Comparison of ENCODE assay signal across 31 cellular contexts in the genomic region with DNA sequence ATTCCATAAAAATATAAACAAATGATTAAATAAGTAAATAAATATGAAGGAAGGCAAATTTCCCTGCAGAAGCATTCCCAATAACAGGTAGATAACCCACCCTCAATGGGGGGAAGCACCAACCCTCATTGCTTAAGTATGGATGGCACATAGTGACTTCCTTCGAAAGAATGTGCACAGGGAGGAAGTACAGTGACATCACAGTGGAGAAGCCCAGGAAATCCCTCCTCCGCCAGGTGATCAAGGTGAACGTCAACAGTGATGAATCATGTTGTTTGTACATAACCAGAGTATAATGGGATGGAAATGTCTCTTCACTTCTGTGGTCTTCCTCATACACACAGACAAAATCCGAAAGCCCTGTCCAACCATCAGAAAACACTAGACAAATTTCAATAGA.
"Had no signal": no experiment of that assay in that cellular context is flagged by ENCODE, and none has a peak within 500 bp of the region (broad histone marks: within the 10 kb centered on the region; RNA-seq: fewer than 3 reads in every experiment).

No MANE protein-coding gene starts in this region.

- H3K4me3 Mint-ChIP-seq: activated naive CD8-positive, alpha-beta T cell; natural killer cell treated with Interleukin-12 subunit alpha and Interleukin-12 subunit beta and Interleukin-15 and Interleukin-18, amount 100 ng/mL, for 72 hours; stimulated activated effector memory CD8-positive, alpha-beta T cell treated with anti-CD3 and anti-CD28 coated beads, Interleukin-12 subunit alpha, Interleukin-12 subunit beta, amount 100 ng/mL, for 72 hours; stimulated activated naive CD8-positive, alpha-beta T cell treated with anti-CD3 and anti-CD28 coated beads, Interleukin-15, amount 100 ng/mL, for 72 hours had no signal

- H3K27me3 ChIP-seq: adrenal gland, body of pancreas, dorsolateral prefrontal cortex, left lung, neutrophil, upper lobe of left lung, vagina had no signal

- ATAC-seq: body of pancreas; heart right ventricle; left lung; lower lobe of right lung; mucosa of descending colon; natural killer cell treated with Interleukin-12 subunit alpha and Interleukin-12 subunit beta and Interleukin-15 and Interleukin-18, amount 100 ng/mL, for 72 hours; sciatic nerve; stimulated activated effector memory CD8-positive, alpha-beta T cell treated with anti-CD3 and anti-CD28 coated beads, Interleukin-12 subunit alpha, Interleukin-12 subunit beta, amount 100 ng/mL, for 72 hours; stimulated activated naive CD8-positive, alpha-beta T cell treated with anti-CD3 and anti-CD28 coated beads, Interleukin-15, amount 100 ng/mL, for 72 hours had no signal

- DNase-seq: activated CD4-positive, alpha-beta T cell treated with anti-CD3 and anti-CD28 coated beads for 4 hours; activated CD4-positive, alpha-beta T cell treated with anti-CD3 and anti-CD28 coated beads, Interleukin-2, amount 50 U/mL, for 4 hours; activated CD4-positive, CD25-positive, alpha-beta regulatory T cell; activated CD8-positive, alpha-beta memory T cell treated with anti-CD3 and anti-CD28 coated beads for 24 hours; activated effector memory CD4-positive, alpha-beta T cell treated with Interleukin-2 at 50 U/mL for 16 hours; activated naive CD4-positive, alpha-beta T cell treated with Interleukin-2 at 50 U/mL for 16 hours; adrenal gland; aorta; body of pancreas; dorsolateral prefrontal cortex; effector memory CD4-positive, alpha-beta T cell; foreskin melanocyte; heart right ventricle; kidney glomerular epithelial cell; left lung; lower lobe of right lung; mucosa of descending colon; stimulated activated CD4-positive, alpha-beta T cell treated with anti-CD3 and anti-CD28 coated beads, Interleukin-12 subunit alpha, Interleukin-12 subunit beta, amount 100 ng/mL, for 4 hours; stimulated activated CD4-positive, alpha-beta T cell treated with anti-CD3 and anti-CD28 coated beads, Interleukin-4, amount 100 ng/mL, for 1 hour; stimulated activated naive CD8-positive, alpha-beta T cell treated with anti-CD3 and anti-CD28 coated beads, Interleukin-15, amount 100 ng/mL, for 72 hours; substantia nigra; upper lobe of left lung had no signal

- H3K36me3 Mint-ChIP-seq: stimulated activated effector memory CD8-positive, alpha-beta T cell treated with anti-CD3 and anti-CD28 coated beads, Interleukin-12 subunit alpha, Interleukin-12 subunit beta, amount 100 ng/mL, for 72 hours had no signal

- H3K36me3 ChIP-seq: adrenal gland, heart right ventricle, left lung, lower lobe of right lung, neutrophil, upper lobe of left lung, vagina had no signal

- H3K27ac Mint-ChIP-seq: activated naive CD8-positive, alpha-beta T cell; natural killer cell treated with Interleukin-12 subunit alpha and Interleukin-12 subunit beta and Interleukin-15 and Interleukin-18, amount 100 ng/mL, for 72 hours; progenitor cell of endocrine pancreas; stimulated activated effector memory CD8-positive, alpha-beta T cell treated with anti-CD3 and anti-CD28 coated beads, Interleukin-12 subunit alpha, Interleukin-12 subunit beta, amount 100 ng/mL, for 72 hours; stimulated activated naive CD8-positive, alpha-beta T cell treated with anti-CD3 and anti-CD28 coated beads, Interleukin-15, amount 100 ng/mL, for 72 hours had no signal

- H3K27ac ChIP-seq: adrenal gland, body of pancreas, coronary artery, dorsolateral prefrontal cortex, heart right ventricle, left lung, lower lobe of right lung, neutrophil, skin epidermis, upper lobe of left lung, vagina had no signal

- H3K4me1 Mint-ChIP-seq: stimulated activated effector memory CD8-positive, alpha-beta T cell treated with anti-CD3 and anti-CD28 coated beads, Interleukin-12 subunit alpha, Interleukin-12 subunit beta, amount 100 ng/mL, for 72 hours; stimulated activated naive CD8-positive, alpha-beta T cell treated with anti-CD3 and anti-CD28 coated beads, Interleukin-15, amount 100 ng/mL, for 72 hours had no signal

- H3K27me3 Mint-ChIP-seq: progenitor cell of endocrine pancreas had no signal

- H3K4me3 ChIP-seq: adrenal gland, body of pancreas, coronary artery, dorsolateral prefrontal cortex, heart right ventricle, left lung, lower lobe of right lung, mucosa of descending colon, skin epidermis, upper lobe of left lung, vagina had no signal

- H3K4me1 ChIP-seq: adrenal gland, body of pancreas, left lung, lower lobe of right lung, upper lobe of left lung had no signal

- H3K9me3 ChIP-seq: body of pancreas, lower lobe of right lung, neutrophil, vagina had no signal
